Comparison of ENCODE assay signal across 11 cellular contexts in the genomic region with DNA sequence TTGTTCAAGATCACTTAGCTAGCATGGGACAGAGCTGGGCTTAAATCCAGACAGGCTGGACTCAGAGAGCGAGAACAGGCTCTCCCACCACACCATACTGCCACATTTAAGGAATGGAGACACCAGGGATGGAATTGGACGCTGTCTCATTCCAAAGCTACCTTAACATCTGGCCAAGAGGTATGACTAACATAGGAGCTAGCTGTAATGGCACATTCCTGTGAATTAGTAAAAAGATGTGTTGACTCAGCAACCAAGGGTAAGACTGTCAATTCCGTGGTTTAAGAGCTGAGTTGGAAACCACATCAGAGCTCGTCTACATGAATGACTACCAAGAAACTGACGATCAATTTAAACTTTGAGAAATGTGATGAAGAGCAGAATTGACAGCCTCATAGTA. TPM values are rescaled to one million over a fixed set of nuclear protein-coding genes. Genes with fewer than 3 reads are reported as not detected.
DNase-seq lines count a peak whose midpoint lies in the region; ATAC-seq, FAIRE-seq and TF ChIP-seq lines count a peak whose summit lies in the region.
"Had no signal": no experiment of that assay in that cellular context is flagged by ENCODE, and none has a peak within 500 bp of the region (broad histone marks: within the 10 kb centered on the region; RNA-seq: fewer than 3 reads in every experiment).

No MANE protein-coding gene starts in this region.

- peak overlapping the region; percentile 79 for H3K27ac Mint-ChIP-seq in astrocyte (ENCODE audit: unreplicated experiment)

- no peaks in the 10 kb centered on the region for H3K27me3 ChIP-seq in PC-3 (ENCODE audit: low read length)
- no peaks in the 10 kb centered on the region for H3K27me3 ChIP-seq in astrocyte (ENCODE audit: insufficient read depth, low read length)
- no peaks in the 10 kb centered on the region for H3K27me3 ChIP-seq in mesendoderm (ENCODE audit: insufficient read depth, low read length, poor library complexity)

- peaks cover 5% of the 10 kb centered on the region for H3K4me1 ChIP-seq in PC-3 (ENCODE audit: insufficient read depth, low read length)
- H3K4me1 ChIP-seq in astrocyte (ENCODE audit: insufficient read depth, low read length): peaks cover 10% of the 10 kb centered on the region
- no peaks in the 10 kb centered on the region for H3K4me1 ChIP-seq in mesendoderm (ENCODE audit: control insufficient read depth, low read depth, low read length)

- no peak overlapping the region; the same call in 1 of the 2 replicates for H3K4me2 ChIP-seq in PC-3 (ENCODE audit: low read length)
- peak overlapping the region; percentile 48 for H3K4me2 ChIP-seq in astrocyte (ENCODE audit: low read length)
- no peak overlapping the region for H3K4me2 ChIP-seq in mesendoderm (ENCODE audit: low read length)

- no peaks in the 10 kb centered on the region for H3K27me3 Mint-ChIP-seq in astrocyte (ENCODE audit: low read depth, unreplicated experiment)

- H4K20me1 ChIP-seq in PC-3 (ENCODE audit: low read length) (no peaks in the 10 kb centered on the region), astrocyte (ENCODE audit: insufficient read depth, low read length) (no peaks in the 10 kb centered on the region)

- no CpG with 5 or more reads among the region's 5 CpGs for WGBS in mesendoderm (ENCODE audit: extremely low coverage, insufficient coverage, low lambda C conversion rate)

- H3K9me3 ChIP-seq in PC-3 (ENCODE audit: low read length) (no peaks in the 10 kb centered on the region), astrocyte (ENCODE audit: insufficient read depth, low read depth, low read length) (no peaks in the 10 kb centered on the region)

- peak; percentile 82 for ATAC-seq in PC-3
- ATAC-seq in HG03520 (IDR thresholded peaks at IDR 0.05; ENCODE audit: unreplicated experiment): no peak

- no peaks in the 10 kb centered on the region for H3F3A ChIP-seq in PC-3 (ENCODE audit: low read length, unreplicated experiment)

- H3K4ac ChIP-seq in mesendoderm (ENCODE audit: low read depth, low read length): no peak overlapping the region

- no peak overlapping the region for H3K23ac ChIP-seq in mesendoderm (ENCODE audit: low read length)

- TF ChIP-seq CTCF in PC-3 (conservative IDR thresholded peaks at IDR 0.05; ENCODE audit: low read depth, low read length) (no peak), astrocyte (IDR thresholded peaks at IDR 0.05; ENCODE audit: insufficient read depth, low read depth, low read length) (no peak)

- no peak overlapping the region for H2AFZ ChIP-seq in PC-3 (ENCODE audit: low read length)
- no peak overlapping the region for H2AFZ ChIP-seq in astrocyte (ENCODE audit: low read depth, low read length)

- H2BK120ac ChIP-seq in mesendoderm (ENCODE audit: low read depth, low read length): no peak overlapping the region

- POLR2A ChIA-PET in PC-3 (lab: Charles Lee; ENCODE audit: unreplicated experiment): no interaction called here

- TF ChIP-seq POLR2A in GM12891 (IDR thresholded peaks at IDR 0.05; ENCODE audit: low read depth, low read length): no peak

- H3K9ac ChIP-seq in PC-3 (ENCODE audit: low read length) (no peak overlapping the region), astrocyte (ENCODE audit: low read length) (no peak overlapping the region), mesendoderm (ENCODE audit: low read length) (no peak overlapping the region)

- H3K9me2 ChIP-seq in PC-3 (replicated peaks; ENCODE audit: low read length): no peaks in the 10 kb centered on the region

- no peaks in the 10 kb centered on the region for H3K9me3 Mint-ChIP-seq in astrocyte (ENCODE audit: unreplicated experiment)

- H2BK5ac ChIP-seq in mesendoderm (ENCODE audit: low read length): no peak overlapping the region

- H3K56ac ChIP-seq in mesendoderm (ENCODE audit: low read length): no peak overlapping the region

- no peak overlapping the region for H4K5ac ChIP-seq in mesendoderm (ENCODE audit: low read length)

- CTCF ChIA-PET in PC-3 (lab: Charles Lee): interaction anchor here (0.6 kb wide), 1 partner anchor 9 kb away, joined by 3 read pairs; no protein-coding TSS in a partner anchor

- peaks cover 13% of the 10 kb centered on the region for H3K4me1 Mint-ChIP-seq in astrocyte (ENCODE audit: low read depth, unreplicated experiment)

- H3K4me3 Mint-ChIP-seq in astrocyte (ENCODE audit: unreplicated experiment): no peak overlapping the region

- no peak overlapping the region for H2AK5ac ChIP-seq in mesendoderm (ENCODE audit: low read length)

- H3K79me1 ChIP-seq in mesendoderm (ENCODE audit: low read length): no peaks in the 10 kb centered on the region

- H3K27ac ChIP-seq in PC-3 (ENCODE audit: low read length) (no peak overlapping the region), astrocyte (ENCODE audit: low read depth, low read length) (no peak overlapping the region), mesendoderm (ENCODE audit: low read depth, low read length) (no peak overlapping the region)

- DNase-seq in Daoy (ENCODE audit: low read depth): peak; percentile 83
- DNase-seq in PC-3: peak; percentile 81
- DNase-seq in astrocyte (ENCODE audit: low read depth): peak; percentile 95
- peak; percentile 26 for DNase-seq in mesendoderm
- no peak for DNase-seq in NK-92 (lab: John Stamatoyannopoulos, UW; ENCODE audit: unreplicated experiment)
- no peak for DNase-seq in GM12891 (ENCODE audit: insufficient read length, low spot score)
- DNase-seq in HUDEP-2 (lab: John Stamatoyannopoulos, UW; ENCODE audit: unreplicated experiment in 76 of 76): no peak
- DNase-seq: MM.1S, substantia nigra had no signal

- no peak overlapping the region for H4K8ac ChIP-seq in mesendoderm (ENCODE audit: low read depth, low read length)

- H3K79me2 ChIP-seq in PC-3 (ENCODE audit: low read length) (no peaks in the 10 kb centered on the region), astrocyte (ENCODE audit: insufficient read depth, low read length) (no peaks in the 10 kb centered on the region), mesendoderm (ENCODE audit: control insufficient read depth, insufficient read depth, low read length) (no peaks in the 10 kb centered on the region)

- no peak overlapping the region for H3K18ac ChIP-seq in mesendoderm (ENCODE audit: low read length)

- H2BK15ac ChIP-seq in mesendoderm (replicated peaks; ENCODE audit: low read depth): no peak overlapping the region

- H3K4me3 ChIP-seq in PC-3 (ENCODE audit: low read length) (no peak overlapping the region), astrocyte (ENCODE audit: insufficient read depth, low read depth, low read length) (no peak overlapping the region), mesendoderm (ENCODE audit: low read length) (no peak overlapping the region)

- intact Hi-C loops in PC-3 (cut with micrococcal nuclease): no loop called here

- BruUV-seq in PC-3 (replicated peaks; lab: Mats Ljungman, UMichigan): no TSS peak

- no peaks in the 10 kb centered on the region for H3K36me3 Mint-ChIP-seq in astrocyte (ENCODE audit: low read depth, unreplicated experiment)

- FAIRE-seq in astrocyte (lab: Jason Lieb, UNC) (peak; percentile 96), GM12891 (lab: Jason Lieb, UNC) (no peak)
- FAIRE-seq: GM12892 had no signal

- H3K36me3 ChIP-seq in PC-3 (ENCODE audit: low read depth, low read length) (no peaks in the 10 kb centered on the region), astrocyte (ENCODE audit: insufficient read depth, low read length) (no peaks in the 10 kb centered on the region), mesendoderm (ENCODE audit: control insufficient read depth, insufficient read depth, low read length) (no peaks in the 10 kb centered on the region)

TF ChIP-seq in GM12891, 5 proteins besides CTCF, POLR2A, EP300 and RAD21:
- no peak for TF ChIP-seq PAX5 (IDR thresholded peaks at IDR 0.05; ENCODE audit: insufficient read depth, low read length, severe bottlenecking)
- TF ChIP-seq POU2F2 (IDR thresholded peaks at IDR 0.05; ENCODE audit: low read depth, low read length): no peak
- TF ChIP-seq SPI1 (IDR thresholded peaks at IDR 0.05; ENCODE audit: low read depth, low read length): no peak
- no peak for TF ChIP-seq TAF1 (IDR thresholded peaks at IDR 0.05; ENCODE audit: low read depth, low read length)
- TF ChIP-seq POLR2AphosphoS5 (IDR thresholded peaks at IDR 0.05; ENCODE audit: low read depth, low read length): no peak

RNA-seq across cellular contexts. Expression of a gene that starts 8.3 kb away (rescaled TPM):
- total RNA-seq in Daoy (2014; rRNA removed; shearing (Covaris generic)): 42.9 and 46.9 TPM in 2 replicates
- total RNA-seq in PC-3 (2014; rRNA removed): 0.04 and 0.06 TPM in 2 replicates
- 2.8 and 3.4 TPM in 2 replicates for total RNA-seq in astrocyte
- 0.07 TPM for polyA plus RNA-seq in mesendoderm (2013, experiment 1 of 2)
- 0.07 TPM for polyA plus RNA-seq in mesendoderm (2013, experiment 2 of 2)
- 3.9 TPM for polyA plus RNA-seq in GM12891 (2012; ENCODE audit: low read depth, missing spikeins)

RNA-seq across cellular contexts. Expression of a gene that starts 12.6 kb away (rescaled TPM):
- 330 and 448 TPM in 2 replicates for total RNA-seq in Daoy (2014; rRNA removed; shearing (Covaris generic))
- total RNA-seq in PC-3 (2014; rRNA removed) (316 and 333 TPM in 2 replicates), astrocyte (268 and 282 TPM in 2 replicates)
- polyA plus RNA-seq in mesendoderm (2013, experiment 1 of 2): 277 TPM
- 273 TPM for polyA plus RNA-seq in mesendoderm (2013, experiment 2 of 2)
- polyA plus RNA-seq in GM12891 (2012; ENCODE audit: low read depth, missing spikeins): 566 TPM

Comparison
In these comparisons a context has a peak if more than half of its experiments do, and no peak if none do; other contexts are left out.
1. DNase-seq: peak in Daoy (single experiment), PC-3 (single experiment), astrocyte (single experiment) and mesendoderm (single experiment); none in NK-92 (single experiment), GM12891 (single experiment) and HUDEP-2 (0 of 76).